13 cellular contexts compared by ENCODE assay signal in genomic region chr19:1402411-1403070, GRCh38. TPM values are rescaled to one million over a fixed set of nuclear protein-coding genes. Genes with fewer than 3 reads are reported as not detected.
DNase-seq lines count a peak whose midpoint lies in the region; ATAC-seq and TF ChIP-seq lines count a peak whose summit lies in the region.
"Had no signal": no experiment of that assay in that cellular context is flagged by ENCODE, and none has a peak within 500 bp of the region (broad histone marks: within the 10 kb centered on the region; RNA-seq: fewer than 3 reads in every experiment).

No MANE protein-coding gene starts in this region.

- H3K9me3 ChIP-seq in DND-41 (ENCODE audit: insufficient read depth, low read length, severe bottlenecking) (no peaks in the 10 kb centered on the region), neural progenitor cell (ENCODE audit: low read depth) (no peaks in the 10 kb centered on the region), Peyer's patch (no peaks in the 10 kb centered on the region)
- H3K9me3 ChIP-seq: MG63, pancreas, upper lobe of left lung had no signal

- ATAC-seq in DND-41 (ENCODE audit: insufficient read depth, low read depth) (no peak), HG03095 (IDR thresholded peaks at IDR 0.05; ENCODE audit: unreplicated experiment) (no peak)
- ATAC-seq: pancreas had no signal

- H3K27ac Mint-ChIP-seq in neural progenitor cell, result peak overlapping the region; percentile 62

- peak overlapping the region; percentile 77 for H3K4me3 Mint-ChIP-seq in neural progenitor cell

- H2AFZ ChIP-seq in DND-41 (ENCODE audit: low read depth, low read length) (no peak overlapping the region), neural progenitor cell (replicated peaks) (no peak overlapping the region)

- H3K79me2 ChIP-seq in DND-41 (ENCODE audit: insufficient read depth, low read length) (peaks cover 30% of the 10 kb centered on the region), neural progenitor cell (ENCODE audit: low read depth) (peaks cover 8% of the 10 kb centered on the region)

- H3K4me2 ChIP-seq in DND-41 (ENCODE audit: insufficient read depth, low read length) (peak overlapping the region; percentile 85), neural progenitor cell (no peak overlapping the region)

- H3K9ac ChIP-seq in DND-41 (ENCODE audit: low read depth, low read length), result peak overlapping the region; percentile 96; the same call in 1 of the 2 replicates
- no peak overlapping the region for H3K9ac ChIP-seq in neural progenitor cell

- POLR2A ChIA-PET in RWPE1 (lab: Yijun Ruan, JAX; ENCODE audit: low non-redundant PET), result interaction anchor here (0.6 kb wide), 1 partner anchor 8 kb away, joined by 7 read pairs; no protein-coding TSS in a partner anchor

- peaks cover 18% of the 10 kb centered on the region for H3K36me3 ChIP-seq in DND-41 (ENCODE audit: insufficient read depth, low read length)
- H3K36me3 ChIP-seq in neural progenitor cell, result no peaks in the 10 kb centered on the region
- no peaks in the 10 kb centered on the region for H3K36me3 ChIP-seq in Peyer's patch
- H3K36me3 ChIP-seq: MG63, pancreas, upper lobe of left lung had no signal

- peaks cover 3% of the 10 kb centered on the region for H3K27me3 Mint-ChIP-seq in neural progenitor cell (ENCODE audit: insufficient read depth, low read depth)

- H3K36me3 Mint-ChIP-seq in neural progenitor cell, result no peaks in the 10 kb centered on the region

- CTCF ChIA-PET in RWPE1 (lab: Yijun Ruan, JAX), result interaction anchor here (0.9 to 1.2 kb wide), 2 partner anchors 43 to 51 kb away, joined by 3 read pairs; no protein-coding TSS in a partner anchor

- peaks cover 43% of the 10 kb centered on the region for H3K4me1 ChIP-seq in DND-41 (ENCODE audit: insufficient read depth, low read length)
- H3K4me1 ChIP-seq in neural progenitor cell, result no peaks in the 10 kb centered on the region
- H3K4me1 ChIP-seq in Peyer's patch, result peaks cover 7 to 35% (median 13%) of the 10 kb centered on the region in 4 donors

- no peaks in the 10 kb centered on the region for H3K9me3 Mint-ChIP-seq in neural progenitor cell

- H3F3A ChIP-seq in neural progenitor cell (ENCODE audit: low read depth), result peaks cover 20% of the 10 kb centered on the region

- peaks cover 7% of the 10 kb centered on the region; the same call in 1 of the 2 replicates for H4K20me1 ChIP-seq in DND-41 (ENCODE audit: insufficient read depth, low read length)
- peaks cover 10% of the 10 kb centered on the region for H4K20me1 ChIP-seq in neural progenitor cell (ENCODE audit: low read depth)

- peaks cover 13% of the 10 kb centered on the region for H3K4me1 Mint-ChIP-seq in neural progenitor cell

- TF ChIP-seq CTCF in DND-41 (IDR thresholded peaks at IDR 0.05; ENCODE audit: borderline replicate concordance, extremely low read depth, low read length, poor library complexity, severe bottlenecking), result no peak
- no peak for TF ChIP-seq CTCF in RWPE1 (conservative IDR thresholded peaks at IDR 0.05; ENCODE audit: low read depth)
- TF ChIP-seq CTCF in neural progenitor cell (IDR thresholded peaks at IDR 0.05), result no peak
- no peak for TF ChIP-seq CTCF in Peyer's patch (IDR thresholded peaks at IDR 0.05)

- no peak for TF ChIP-seq POLR2A in Peyer's patch (IDR thresholded peaks at IDR 0.05)

- DNase-seq in DND-41 (no peak), RWPE1 (ENCODE audit: low spot score) (peak; percentile 46), neural progenitor cell (ENCODE audit: low spot score) (no peak), NCI-H1048 (lab: John Stamatoyannopoulos, UW) (no peak), pons (ENCODE audit: low spot score) (no peak), Peyer's patch (no peak)
- DNase-seq: activated effector memory CD4-positive, alpha-beta T cell treated with Interleukin-2 at 50 U/mL for 16 hours; DMS79; MG63 had no signal

- H3K27ac ChIP-seq in DND-41 (ENCODE audit: low read length) (no peak overlapping the region), RWPE1 (peak overlapping the region; percentile 81), cingulate gyrus (ENCODE audit: low read depth, low read length) (peak overlapping the region; percentile 29), neural progenitor cell (no peak overlapping the region), Peyer's patch (no peak overlapping the region)
- H3K27ac ChIP-seq: pancreas, upper lobe of left lung had no signal

- H3K4me3 ChIP-seq in DND-41 (ENCODE audit: low read depth in 1 of 2, low read length in 2 of 2) (peak overlapping the region in 1 of 2 experiments; percentile 96; a peak in 2 of 4 replicates), neural progenitor cell (no peak overlapping the region), Peyer's patch (no peak overlapping the region)

- no peaks in the 10 kb centered on the region for H3K27me3 ChIP-seq in DND-41 (ENCODE audit: insufficient read depth, low read length, poor library complexity)
- peaks cover 16% of the 10 kb centered on the region for H3K27me3 ChIP-seq in neural progenitor cell
- H3K27me3 ChIP-seq in Peyer's patch, result peaks cover 0 to 6% of the 10 kb centered on the region in 2 donors
- H3K27me3 ChIP-seq: MG63, pancreas had no signal

RNA-seq across cellular contexts. Expression of gene GAMT, which starts 1.2 kb away (rescaled TPM):
- total RNA-seq in neural progenitor cell (ENCODE audit: low replicate concordance) (13.8 and 53.7 TPM in 2 replicates), Peyer's patch (1 to 10 TPM in 2 of 4 donors, not detected in 2; 2.5 to 3.1 TPM)

RNA-seq across cellular contexts. Expression of gene DAZAP1, which starts 4.8 kb away (rescaled TPM):
- total RNA-seq in neural progenitor cell (ENCODE audit: low replicate concordance), result 107 and 121 TPM in 2 replicates
- 10 to 100 TPM; 37.5 to 90.9 (median 58.2) TPM for total RNA-seq in Peyer's patch

RNA-seq across cellular contexts. Expression of gene NDUFS7, which starts 18.8 kb away (rescaled TPM):
- total RNA-seq in neural progenitor cell (ENCODE audit: low replicate concordance) (15.4 and 69.3 TPM in 2 replicates), Peyer's patch (100 to 1,000 TPM in 3 of 4 donors, 10 to 100 TPM in 1; 99.9 to 165 (median 156) TPM)

RNA-seq across cellular contexts. Expression of gene RPS15, which starts 35.7 kb away (rescaled TPM):
- total RNA-seq in neural progenitor cell (ENCODE audit: low replicate concordance) (1,918 and 2,648 TPM in 2 replicates), Peyer's patch (1,000 to 10,000 TPM; 1,044 to 1,915 (median 1,354) TPM)

RNA-seq across cellular contexts. Expression of gene APC2, which starts 47.4 kb away (rescaled TPM):
- total RNA-seq in neural progenitor cell (ENCODE audit: low replicate concordance) (1.3 and 12.2 TPM in 2 replicates), Peyer's patch (under 1 TPM in 3 of 4 donors, not detected in 1; 0.18 to 0.76 (median 0.27) TPM)

Comparison
In these comparisons a context has a peak if more than half of its experiments do, and no peak if none do; other contexts are left out.
1. H3K27ac ChIP-seq: peak in RWPE1 (single experiment) and cingulate gyrus (single experiment); none in DND-41 (single experiment), neural progenitor cell (single experiment) and Peyer's patch (0 of 4).